ENCODE assay signal across 8 cellular contexts in genomic region chr10:78029294-78030226, GRCh38.
DNase-seq lines count a peak whose midpoint lies in the region; ATAC-seq and TF ChIP-seq lines count a peak whose summit lies in the region.

Gene POLR3A, minus strand, starts transcription at chr10:78029515. Its CDS starts 108 bp downstream, at chr10:78029407.

- no peaks in the 10 kb centered on the region for H3K27me3 Mint-ChIP-seq in central memory CD8-positive, alpha-beta T cell

- H3K4me3 Mint-ChIP-seq in central memory CD8-positive, alpha-beta T cell: peak within 1 kb of the TSS; percentile 100

- peak; percentile 95 for DNase-seq in AG09309 (ENCODE audit: low read depth)
- DNase-seq in NCI-H226: peak; percentile 94
- DNase-seq in activated CD4-positive, CD25-positive, alpha-beta regulatory T cell (lab: John Stamatoyannopoulos, UW): peak; percentile 72 to 80 (median 78)
- peak; percentile 87 to 88 for DNase-seq in central memory CD8-positive, alpha-beta T cell (ENCODE audit: low spot score in 2 of 2)
- peak; percentile 97 for DNase-seq in islet precursor cell
- peak; percentile 87 to 89 (median 88) for DNase-seq in stimulated activated CD4-positive, alpha-beta T cell treated with anti-CD3 and anti-CD28 coated beads, Interleukin-12 subunit alpha, Interleukin-12 subunit beta, amount 100 ng/mL, for 48 hours (ENCODE audit: low read depth in 2 of 3, low spot score in 1 of 3)

- peak within 1 kb of the TSS; percentile 95 for H3K4me3 ChIP-seq in AG09309 (ENCODE audit: control insufficient read depth, low read depth, low read length)

- peak; percentile 64 for TF ChIP-seq CTCF in AG09309 (IDR thresholded peaks at IDR 0.05; ENCODE audit: control insufficient read depth, insufficient read depth, low read depth, low read length, missing control alignments)

- peak; percentile 66 for ATAC-seq in GM18909 (IDR thresholded peaks at IDR 0.05; ENCODE audit: poor library complexity, unreplicated experiment)
- ATAC-seq in HG03175 (IDR thresholded peaks at IDR 0.05; ENCODE audit: unreplicated experiment): peak; percentile 44
- peak; percentile 66 for ATAC-seq in central memory CD8-positive, alpha-beta T cell (replicated peaks; ENCODE audit: extremely low read depth, poor library complexity, severe bottlenecking)

- peak within 1 kb of the TSS; percentile 98 for H3K27ac Mint-ChIP-seq in central memory CD8-positive, alpha-beta T cell (ENCODE audit: low read depth)

- peaks cover 38% of the 10 kb centered on the region for H3K36me3 Mint-ChIP-seq in central memory CD8-positive, alpha-beta T cell (ENCODE audit: insufficient read depth)

- H3K4me1 Mint-ChIP-seq in central memory CD8-positive, alpha-beta T cell: peaks cover 27% of the 10 kb centered on the region

- H3K9me3 Mint-ChIP-seq in central memory CD8-positive, alpha-beta T cell: no peaks in the 10 kb centered on the region

Comparison
In these comparisons a context has a peak if more than half of its experiments do, and no peak if none do; other contexts are left out.
1. Peak in every context shown above with its lines: DNase-seq, ATAC-seq and H3K4me3 ChIP-seq.